23 cellular contexts compared by ENCODE assay signal in the genomic region with DNA sequence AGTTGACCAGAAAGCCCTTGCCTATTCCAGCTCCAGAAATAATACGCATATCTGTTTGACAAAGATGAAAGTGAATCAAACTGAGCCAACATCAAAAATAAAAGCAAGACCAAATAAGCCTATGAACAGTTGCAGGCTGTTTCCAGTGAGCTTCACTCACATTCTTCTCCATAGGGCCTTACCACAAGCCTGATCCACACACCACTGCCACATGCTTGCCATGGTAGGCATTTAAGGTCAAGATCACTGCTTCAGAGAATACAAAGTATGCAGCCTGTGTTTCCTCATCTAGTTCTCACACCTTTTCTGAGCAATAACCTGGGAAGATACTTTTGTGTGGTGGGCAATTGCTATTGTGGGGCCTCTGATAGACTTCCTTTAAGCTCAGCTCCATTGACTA.
"Had no signal": no experiment of that assay in that cellular context is flagged by ENCODE, and none has a peak within 500 bp of the region (broad histone marks: within the 10 kb centered on the region; RNA-seq: fewer than 3 reads in every experiment).

No MANE protein-coding gene starts in this region.

- H3K27ac ChIP-seq: brain microvascular endothelial cell, foreskin keratinocyte, heart left ventricle, right lobe of liver, skin epidermis, testis, transverse colon, WERI-Rb-1 had no signal

- H3K4me3 ChIP-seq: heart left ventricle, right lobe of liver, skin epidermis, testis, transverse colon had no signal

- H3K27me3 ChIP-seq: brain microvascular endothelial cell, foreskin keratinocyte, heart left ventricle, right lobe of liver, testis, transverse colon had no signal

- H3K4me1 ChIP-seq: foreskin keratinocyte, heart left ventricle, right lobe of liver, testis, transverse colon had no signal

- H3K36me3 ChIP-seq: brain microvascular endothelial cell, heart left ventricle, right lobe of liver, transverse colon, WERI-Rb-1 had no signal

- DNase-seq: activated CD4-positive, alpha-beta T cell treated with anti-CD3 and anti-CD28 coated beads for 48 hours; activated CD4-positive, alpha-beta T cell treated with anti-CD3 and anti-CD28 coated beads, Interleukin-2, amount 50 U/mL, for 48 hours; activated CD8-positive, alpha-beta memory T cell treated with anti-CD3 and anti-CD28 coated beads, Interleukin-2, amount 50 U/mL, for 4 hours; activated gamma-delta T cell; activated T-cell treated with anti-CD3 and anti-CD28 coated beads, Interleukin-2, amount 50 U/mL, for 24 hours; aorta; brain microvascular endothelial cell; cortex of kidney; foreskin keratinocyte; heart left ventricle; hypothalamus; immature natural killer cell; kidney; right lobe of liver; stimulated activated CD4-positive, alpha-beta T cell treated with anti-CD3 and anti-CD28 coated beads, Interleukin-12 subunit alpha, Interleukin-12 subunit beta, amount 100 ng/mL, for 4 hours; stimulated activated CD4-positive, alpha-beta T cell treated with anti-CD3 and anti-CD28 coated beads, Interleukin-4, amount 100 ng/mL, for 1 hour; stimulated activated naive CD8-positive, alpha-beta T cell treated with anti-CD3 and anti-CD28 coated beads, Interleukin-15, Interleukin-2, amounts not matched to agents 100 U/mL and 50 U/mL, for 24 hours; testis; transverse colon; WERI-Rb-1 had no signal

- H3K9me3 ChIP-seq: heart left ventricle, right lobe of liver, testis, transverse colon had no signal

- ATAC-seq: activated CD4-positive, CD25-positive, alpha-beta regulatory T cell treated with anti-CD3 and anti-CD28 coated beads, Interleukin-2, amount 50 U/mL, for 24 hours; esophagus mucosa; foreskin keratinocyte; heart left ventricle; right lobe of liver; stimulated activated naive CD8-positive, alpha-beta T cell treated with anti-CD3 and anti-CD28 coated beads, Interleukin-15, Interleukin-2, amounts not matched to agents 100 U/mL and 50 U/mL, for 24 hours had no signal
